ENCODE assay signal across 1 cellular context in genomic region chr20:50930139-50931047, GRCh38.
TF ChIP-seq lines count a peak whose summit lies in the region.

No MANE protein-coding gene starts in this region.

TF ChIP-seq in HepG2, 621 proteins besides CTCF, POLR2A, EP300 and RAD21 (continued from another document and continues in another):
- no peak for TF ChIP-seq PRDM4 (CRISPR knock-in tag; IDR thresholded peaks at IDR 0.05; ENCODE audit: borderline replicate concordance)
- TF ChIP-seq HDAC2 (CRISPR knock-in tag; IDR thresholded peaks at IDR 0.05): no peak
- peak; percentile 79; the same call in 1 of the 2 replicates for TF ChIP-seq ZFP82 (CRISPR knock-in tag; IDR thresholded peaks at IDR 0.05; ENCODE audit: borderline replicate concordance)
- TF ChIP-seq ZNF496 (CRISPR knock-in tag; IDR thresholded peaks at IDR 0.05; ENCODE audit: insufficient replicate concordance): no peak
- no peak for TF ChIP-seq DZIP1 (CRISPR knock-in tag; IDR thresholded peaks at IDR 0.05)
- TF ChIP-seq ARID4A (CRISPR knock-in tag; IDR thresholded peaks at IDR 0.05; ENCODE audit: borderline replicate concordance): no peak
- no peak for TF ChIP-seq CHCHD3 (CRISPR knock-in tag; IDR thresholded peaks at IDR 0.05)
- 0 out of 2 replicates have a peak, but pooled peaks have one; percentile 6 for TF ChIP-seq SIN3A (IDR thresholded peaks at IDR 0.05; ENCODE audit: borderline replicate concordance, low read depth, low read length)
- peak; percentile 26; the same call in 1 of the 2 replicates for TF ChIP-seq ZNF768 (CRISPR knock-in tag; IDR thresholded peaks at IDR 0.05)
- no peak for TF ChIP-seq HOXD1 (CRISPR knock-in tag; IDR thresholded peaks at IDR 0.05)
- 0 out of 2 replicates have a peak, but pooled peaks have one; percentile 14 for TF ChIP-seq ZNF124 (CRISPR knock-in tag; IDR thresholded peaks at IDR 0.05)
- no peak for TF ChIP-seq GPN1 (CRISPR knock-in tag; IDR thresholded peaks at IDR 0.05; ENCODE audit: borderline replicate concordance)
- no peak for TF ChIP-seq AFF4 (CRISPR knock-in tag; IDR thresholded peaks at IDR 0.05)
- 0 out of 2 replicates have a peak, but pooled peaks have one; percentile 27 for TF ChIP-seq ZNF574 (CRISPR knock-in tag; IDR thresholded peaks at IDR 0.05)
- 0 out of 2 replicates have a peak, but pooled peaks have one; percentile 24 for TF ChIP-seq E2F2 (CRISPR knock-in tag; IDR thresholded peaks at IDR 0.05; ENCODE audit: borderline replicate concordance)
- TF ChIP-seq ARNT2 (CRISPR knock-in tag; IDR thresholded peaks at IDR 0.05; ENCODE audit: low read depth): peak; percentile 51; the same call in 1 of the 2 replicates
- no peak for TF ChIP-seq ELF1 (CRISPR knock-in tag; IDR thresholded peaks at IDR 0.05)
- no peak for TF ChIP-seq GTF3A (CRISPR knock-in tag; conservative IDR thresholded peaks at IDR 0.05)
- no peak for TF ChIP-seq ZBTB40 (IDR thresholded peaks at IDR 0.05)
- no peak for TF ChIP-seq ZBTB40 (CRISPR knock-in tag; IDR thresholded peaks at IDR 0.05)
